Comparison of ENCODE assay signal across 18 cellular contexts in the genomic region with DNA sequence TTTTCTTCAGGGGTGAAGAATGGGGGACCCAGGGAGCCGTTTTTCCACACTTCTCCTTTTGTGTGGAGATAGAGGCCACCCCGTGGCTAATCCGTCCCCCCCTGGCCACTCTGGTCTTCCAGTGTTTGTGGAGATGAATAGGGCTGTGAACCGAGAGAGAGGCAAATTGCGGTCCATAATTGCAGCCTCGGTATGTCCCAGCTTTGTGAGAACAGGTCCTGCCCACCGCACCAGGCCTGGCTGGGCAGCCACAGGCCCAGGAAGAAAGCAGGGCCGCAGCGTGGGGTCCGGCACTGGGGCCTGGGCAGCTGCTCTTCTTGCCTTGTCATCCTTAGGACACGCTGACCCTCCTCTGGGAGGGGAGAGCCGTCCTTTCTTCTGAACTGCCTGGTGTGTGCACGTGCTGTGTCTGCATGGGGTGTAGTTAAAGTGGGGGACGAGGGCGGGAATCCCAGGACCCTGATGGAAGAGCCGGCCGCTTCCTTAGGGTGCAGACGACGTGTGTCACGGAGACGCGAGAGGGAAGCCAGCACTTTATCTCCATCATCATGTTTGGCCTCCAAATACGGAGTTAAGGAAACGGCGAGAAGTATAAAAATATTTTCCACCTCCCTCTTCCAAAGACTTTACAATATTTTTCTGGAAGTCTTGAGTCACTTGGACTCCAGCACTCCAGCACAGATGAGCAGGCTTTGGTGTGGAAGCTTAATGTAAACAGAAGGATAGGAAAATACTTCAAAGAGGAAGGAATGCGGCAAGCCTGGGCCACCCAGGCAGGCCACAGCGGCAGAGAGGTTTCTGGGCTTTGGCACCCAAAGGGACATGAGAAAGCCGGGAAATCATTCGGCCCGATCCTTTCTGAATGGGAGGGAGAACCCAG.
DNase-seq lines count a peak whose midpoint lies in the region; ATAC-seq and TF ChIP-seq lines count a peak whose summit lies in the region.
"Had no signal": no experiment of that assay in that cellular context is flagged by ENCODE, and none has a peak within 500 bp of the region (broad histone marks: within the 10 kb centered on the region; RNA-seq: fewer than 3 reads in every experiment).

No MANE protein-coding gene starts in this region.

- CTCF ChIA-PET in Caco-2 (lab: Charles Lee) = no interaction called here

- peak overlapping the region; percentile 68; the same call in 1 of the 2 replicates for H3K4me3 ChIP-seq in BLaER1
- peak overlapping the region; percentile 89 for H3K4me3 ChIP-seq in SK-N-MC
- H3K4me3 ChIP-seq in fibroblast of lung (replicated peaks in 1 of 4; ENCODE audit: control extremely low read depth in 1 of 4, insufficient read depth in 1 of 4, low read depth in 3 of 4, low read length in 4 of 4) = no peak overlapping the region
- no peak overlapping the region for H3K4me3 ChIP-seq in neural progenitor cell
- H3K4me3 ChIP-seq in Caco-2 (ENCODE audit: low read depth, low read length) = no peak overlapping the region

- no peak for DNase-seq in SK-N-MC (ENCODE audit: low read depth, low spot score)
- DNase-seq in fibroblast of lung (ENCODE audit: low read depth in 2 of 2) = peak; percentile 20 to 74
- peak; percentile 72 for DNase-seq in neural progenitor cell (ENCODE audit: low spot score)
- no peak for DNase-seq in Caco-2
- DNase-seq in COLO668 (lab: John Stamatoyannopoulos, UW; ENCODE audit: unreplicated experiment) = no peak
- DNase-seq: activated T-cell treated with anti-CD3 and anti-CD28 coated beads, Interleukin-2, amount 50 U/mL, for 48 hours; DND-41; foreskin melanocyte; GOT3; NCI-H1417; occipital lobe; SIG-M5; stimulated activated CD4-positive, alpha-beta T cell treated with anti-CD3 and anti-CD28 coated beads, Interleukin-15, amount 100 ng/mL, for 24 hours; T-helper 17 cell had no signal

- no TSS peak for BruUV-seq in Caco-2 (replicated peaks; lab: Mats Ljungman, UMichigan)

- TF ChIP-seq CTCF in fibroblast of lung (conservative IDR thresholded peaks at IDR 0.05 in 1 of 2, IDR thresholded peaks at IDR 0.05 in 1 of 2; ENCODE audit: low read depth in 1 of 2, low read length in 2 of 2) (no peak), neural progenitor cell (IDR thresholded peaks at IDR 0.05) (no peak), Caco-2 (IDR thresholded peaks at IDR 0.05; ENCODE audit: insufficient read depth in 1 of 2, low read depth in 1 of 2, low read length in 1 of 2, severe bottlenecking in 1 of 2, unreplicated experiment in 1 of 2) (no peak)

- peaks cover 66% of the 10 kb centered on the region for H4K20me1 ChIP-seq in BLaER1
- no peaks in the 10 kb centered on the region for H4K20me1 ChIP-seq in fibroblast of lung (ENCODE audit: control insufficient read depth, extremely low read depth, insufficient read depth, low read length)
- H4K20me1 ChIP-seq in neural progenitor cell (ENCODE audit: low read depth) = peaks cover 52% of the 10 kb centered on the region

- H3K79me2 ChIP-seq in fibroblast of lung (ENCODE audit: control insufficient read depth, insufficient read depth, low read length) (no peaks in the 10 kb centered on the region), neural progenitor cell (ENCODE audit: low read depth) (peaks cover 61% of the 10 kb centered on the region)

- H3K9ac ChIP-seq in BLaER1 = 0 out of 2 replicates have a peak overlapping the region, but pooled peaks have one; percentile 5
- no peak overlapping the region for H3K9ac ChIP-seq in SK-N-MC (ENCODE audit: insufficient read length)
- no peak overlapping the region for H3K9ac ChIP-seq in fibroblast of lung (ENCODE audit: insufficient read depth, low read length)
- no peak overlapping the region for H3K9ac ChIP-seq in neural progenitor cell

- H3K36me3 ChIP-seq in BLaER1 (no peaks in the 10 kb centered on the region), SK-N-MC (ENCODE audit: insufficient read depth, low read length) (peaks cover 20% of the 10 kb centered on the region), fibroblast of lung (ENCODE audit: control insufficient read depth, insufficient read depth, low read length) (no peaks in the 10 kb centered on the region), neural progenitor cell (no peaks in the 10 kb centered on the region), Caco-2 (ENCODE audit: control insufficient read depth, insufficient read depth, low read length) (no peaks in the 10 kb centered on the region)

- ATAC-seq in GM18511 (IDR thresholded peaks at IDR 0.05; ENCODE audit: unreplicated experiment) (no peak), HG03108 (IDR thresholded peaks at IDR 0.05; ENCODE audit: unreplicated experiment) (no peak)
- ATAC-seq: activated naive CD4-positive, alpha-beta T cell treated with anti-CD3 and anti-CD28 coated beads, Interleukin-2, amount 50 U/mL, for 72 hours; T-helper 17 cell had no signal

- POLR2A ChIA-PET in Caco-2 (lab: Charles Lee) = no interaction called here

- H3K9me3 ChIP-seq in BLaER1 (no peaks in the 10 kb centered on the region), SK-N-MC (ENCODE audit: low read depth, low read length) (no peaks in the 10 kb centered on the region), fibroblast of lung (ENCODE audit: control insufficient read depth, insufficient read depth, low read depth, low read length) (no peaks in the 10 kb centered on the region), neural progenitor cell (ENCODE audit: low read depth) (no peaks in the 10 kb centered on the region), Caco-2 (peaks cover 3% of the 10 kb centered on the region; the same call in 1 of the 2 replicates)

- H3K9me3 Mint-ChIP-seq in neural progenitor cell (no peaks in the 10 kb centered on the region), Caco-2 (ENCODE audit: unreplicated experiment) (no peaks in the 10 kb centered on the region)
- H3K9me3 Mint-ChIP-seq: activated naive CD4-positive, alpha-beta T cell treated with anti-CD3 and anti-CD28 coated beads, Interleukin-2, amount 50 U/mL, for 72 hours had no signal

- intact Hi-C loops in Caco-2 (cut with micrococcal nuclease; ENCODE audit: unreplicated experiment) = no loop called here

- H3K4me1 Mint-ChIP-seq in neural progenitor cell (peaks cover 27% of the 10 kb centered on the region), Caco-2 (ENCODE audit: low read depth, unreplicated experiment) (no peaks in the 10 kb centered on the region)
- H3K4me1 Mint-ChIP-seq: T-helper 17 cell had no signal

- H2AFZ ChIP-seq in fibroblast of lung (ENCODE audit: low read length) (no peak overlapping the region), neural progenitor cell (replicated peaks) (no peak overlapping the region)

- no peaks in the 10 kb centered on the region for H3K36me3 Mint-ChIP-seq in neural progenitor cell
- peaks cover 9% of the 10 kb centered on the region for H3K36me3 Mint-ChIP-seq in Caco-2 (ENCODE audit: insufficient read depth, unreplicated experiment)

- peaks cover 68% of the 10 kb centered on the region for H3F3A ChIP-seq in neural progenitor cell (ENCODE audit: low read depth)

- H3K27ac Mint-ChIP-seq in neural progenitor cell (peak overlapping the region; percentile 61), Caco-2 (ENCODE audit: unreplicated experiment) (no peak overlapping the region)
- H3K27ac Mint-ChIP-seq: activated naive CD4-positive, alpha-beta T cell treated with anti-CD3 and anti-CD28 coated beads, Interleukin-2, amount 50 U/mL, for 72 hours; T-helper 17 cell had no signal

- peaks cover 54% of the 10 kb centered on the region for H3K4me1 ChIP-seq in BLaER1
- no peaks in the 10 kb centered on the region for H3K4me1 ChIP-seq in fibroblast of lung (ENCODE audit: control insufficient read depth, extremely low read depth, insufficient read depth, low read length)
- H3K4me1 ChIP-seq in neural progenitor cell = peaks cover 36% of the 10 kb centered on the region
- no peaks in the 10 kb centered on the region for H3K4me1 ChIP-seq in Caco-2

- H3K27me3 ChIP-seq in BLaER1 (peaks cover 94% of the 10 kb centered on the region), fibroblast of lung (ENCODE audit: control insufficient read depth, insufficient read depth, low read length) (no peaks in the 10 kb centered on the region), neural progenitor cell (peaks cover 5% of the 10 kb centered on the region), Caco-2 (replicated peaks; ENCODE audit: control insufficient read depth, insufficient read depth, low read length) (no peaks in the 10 kb centered on the region)

- H3K4me3 Mint-ChIP-seq in neural progenitor cell = peak overlapping the region; percentile 23
- no peak overlapping the region for H3K4me3 Mint-ChIP-seq in Caco-2 (ENCODE audit: unreplicated experiment)
- H3K4me3 Mint-ChIP-seq: T-helper 17 cell had no signal

- peak overlapping the region; percentile 90 for H3K4me2 ChIP-seq in BLaER1
- H3K4me2 ChIP-seq in fibroblast of lung (ENCODE audit: extremely low read depth, insufficient read depth, low read length) = no peak overlapping the region
- H3K4me2 ChIP-seq in neural progenitor cell = peak overlapping the region; percentile 97

- H3K27ac ChIP-seq in BLaER1 = no peak overlapping the region
- H3K27ac ChIP-seq in SK-N-MC = peak overlapping the region; percentile 69
- no peak overlapping the region for H3K27ac ChIP-seq in fibroblast of lung (ENCODE audit: insufficient read depth, low read length)
- peak overlapping the region; percentile 75 for H3K27ac ChIP-seq in neural progenitor cell

- H3K27me3 Mint-ChIP-seq in neural progenitor cell (ENCODE audit: insufficient read depth, low read depth) = peaks cover 3% of the 10 kb centered on the region
- no peaks in the 10 kb centered on the region for H3K27me3 Mint-ChIP-seq in Caco-2 (ENCODE audit: insufficient read depth, unreplicated experiment)

Comparison
In these comparisons a context has a peak if more than half of its experiments do, and no peak if none do; other contexts are left out.
1. H3K27ac ChIP-seq: peak in SK-N-MC (single experiment) and neural progenitor cell (single experiment); none in BLaER1 (single experiment) and fibroblast of lung (single experiment).
2. H3K4me3 ChIP-seq: peak in BLaER1 (single experiment) and SK-N-MC (single experiment); none in fibroblast of lung (0 of 4), neural progenitor cell (single experiment) and Caco-2 (single experiment).
3. DNase-seq: peak in fibroblast of lung (2 of 2) and neural progenitor cell (single experiment); none in SK-N-MC (single experiment), Caco-2 (0 of 2) and COLO668 (single experiment).